ENCODE assay signal across 26 cellular contexts in the genomic region with DNA sequence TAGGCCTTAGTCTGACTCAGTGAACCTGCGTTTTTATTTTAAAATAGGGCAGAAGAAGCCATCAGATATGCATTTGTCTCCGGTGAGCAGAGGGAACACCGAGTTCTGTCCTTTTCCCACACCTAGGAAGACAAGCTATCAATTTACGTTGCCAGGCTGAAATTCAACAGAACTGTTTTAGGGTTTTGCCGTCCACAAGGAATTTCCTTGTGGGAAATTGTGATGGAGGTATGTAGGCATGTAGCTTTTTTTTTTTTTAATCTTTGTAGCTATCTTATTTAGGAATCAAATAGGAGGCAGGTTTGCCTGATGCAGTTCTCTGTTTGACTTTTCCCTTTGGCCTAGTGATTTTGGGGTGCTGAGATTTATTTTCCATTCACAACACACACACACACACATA.
DNase-seq lines count a peak whose midpoint lies in the region; ATAC-seq and TF ChIP-seq lines count a peak whose summit lies in the region.
"Had no signal": no experiment of that assay in that cellular context is flagged by ENCODE, and none has a peak within 500 bp of the region (broad histone marks: within the 10 kb centered on the region; RNA-seq: fewer than 3 reads in every experiment).

No MANE protein-coding gene starts in this region.

- in situ Hi-C loops in astrocyte of the spinal cord (cut with HindIII; ENCODE audit: low sequenced_read_pairs): no loop called here

- CTCF ChIA-PET in SK-N-SH (lab: Yijun Ruan, JAX): interaction anchor here (0.6 to 7.1 kb wide), 7 partner anchors 11 to 264 kb away, joined by 3 to 68 read pairs (median 3); no protein-coding TSS in a partner anchor
- CTCF ChIA-PET in activated CD8-positive, alpha-beta T cell treated with anti-CD3 and anti-CD28 coated beads, Interleukin-2, amount 10 ng/mL, durations not matched to agents 7 days and 5 days (lab: Charles Lee): interaction anchor here (1.7 kb wide), 1 partner anchor 60 kb away, joined by 5 read pairs; no protein-coding TSS in a partner anchor

- no peaks in the 10 kb centered on the region for H3K27me3 ChIP-seq in SK-N-SH (ENCODE audit: insufficient read depth)
- no peaks in the 10 kb centered on the region for H3K27me3 ChIP-seq in ascending aorta
- H3K27me3 ChIP-seq: adrenal gland, cardiac muscle cell, left lung, sigmoid colon had no signal

- TF ChIP-seq RAD21 in SK-N-SH (IDR thresholded peaks at IDR 0.05; ENCODE audit: low read length): no peak

- TF ChIP-seq CTCF in SK-N-SH (IDR thresholded peaks at IDR 0.05): no peak
- no peak for TF ChIP-seq CTCF in astrocyte of the spinal cord (IDR thresholded peaks at IDR 0.05; ENCODE audit: low read depth, low read length)
- no peak for TF ChIP-seq CTCF in fibroblast of villous mesenchyme (IDR thresholded peaks at IDR 0.05; ENCODE audit: insufficient read depth, low read depth, low read length)
- no peak for TF ChIP-seq CTCF in ascending aorta (IDR thresholded peaks at IDR 0.05)

- no peak overlapping the region for H3K4me3 ChIP-seq in SK-N-SH (ENCODE audit: low read depth in 2 of 2, low read length in 1 of 2)
- H3K4me3 ChIP-seq in astrocyte of the spinal cord (ENCODE audit: low read depth, low read length): no peak overlapping the region
- no peak overlapping the region for H3K4me3 ChIP-seq in fibroblast of villous mesenchyme (ENCODE audit: low read depth, low read length)
- no peak overlapping the region for H3K4me3 ChIP-seq in ascending aorta
- H3K4me3 ChIP-seq: adrenal gland, cardiac muscle cell, coronary artery, left lung, psoas muscle, sigmoid colon had no signal

- DNase-seq in SK-N-SH: no peak
- peak; percentile 57 for DNase-seq in astrocyte of the spinal cord (ENCODE audit: low read depth, low spot score)
- DNase-seq in fibroblast of villous mesenchyme (ENCODE audit: low read depth): peak; percentile 69
- no peak for DNase-seq in activated CD8-positive, alpha-beta T cell treated with anti-CD3 and anti-CD28 coated beads, Interleukin-2, amount 10 ng/mL, durations not matched to agents 7 days and 5 days
- DNase-seq in ascending aorta (ENCODE audit: low spot score in 2 of 2): no peak
- DNase-seq: activated B cell treated with CpG ODN at 0.5 μM for 24 hours; activated naive CD4-positive, alpha-beta T cell; activated T-cell treated with anti-CD3 and anti-CD28 coated beads, Interleukin-2, amount 50 U/mL, for 72 hours; effector memory CD4-positive, alpha-beta T cell; erythroblast; left lung; naive B cell; NCI-H1436 treated with DMSO at 0.1 percent for 48 hours; psoas muscle; SIG-M5; stimulated activated CD4-positive, alpha-beta T cell treated with anti-CD3 and anti-CD28 coated beads, Interleukin-4, amount 100 ng/mL, for 4 hours; stimulated activated naive B cell treated with anti-CD40 and anti-IgM and Interleukin-4, amounts not matched to agents 10 μg/mL and 1 μg/mL and 100 μg/mL, for 72 hours had no signal

- ATAC-seq in SK-N-SH treated with all-trans-retinoic acid at 6 μM for 48 hours (no peak), GM19463 (IDR thresholded peaks at IDR 0.05; ENCODE audit: unreplicated experiment) (no peak), GM19455 (IDR thresholded peaks at IDR 0.05; ENCODE audit: unreplicated experiment) (no peak)
- ATAC-seq in activated CD8-positive, alpha-beta T cell treated with anti-CD3 and anti-CD28 coated beads, Interleukin-2, amount 10 ng/mL, durations not matched to agents 7 days and 5 days: no peak
- ATAC-seq: activated T-cell treated with anti-CD3 and anti-CD28 coated beads, Interleukin-2, amount 50 U/mL, for 72 hours; psoas muscle; stimulated activated naive B cell treated with anti-CD40 and anti-IgM and Interleukin-4, amounts not matched to agents 10 μg/mL and 1 μg/mL and 100 μg/mL, for 72 hours had no signal

- no peak overlapping the region for H3K27ac Mint-ChIP-seq in activated CD8-positive, alpha-beta T cell treated with anti-CD3 and anti-CD28 coated beads, Interleukin-2, amount 10 ng/mL, durations not matched to agents 7 days and 5 days
- H3K27ac Mint-ChIP-seq: activated B cell treated with CpG ODN at 0.5 μM for 24 hours; activated T-cell treated with anti-CD3 and anti-CD28 coated beads, Interleukin-2, amount 50 U/mL, for 72 hours; naive B cell; stimulated activated naive B cell treated with anti-CD40 and anti-IgM and Interleukin-4, amounts not matched to agents 10 μg/mL and 1 μg/mL and 100 μg/mL, for 72 hours had no signal

- H3K4me2 ChIP-seq in SK-N-SH: no peak overlapping the region
- H3K4me2 ChIP-seq: KMS-11 had no signal

- peak overlapping the region in 1 of 2 experiments; percentile 28; a peak in 1 of 4 replicates for H3K27ac ChIP-seq in SK-N-SH (ENCODE audit: low read depth in 2 of 2, low read length in 1 of 2)
- H3K27ac ChIP-seq in ascending aorta: no peak overlapping the region
- H3K27ac ChIP-seq: 22Rv1, adrenal gland, cardiac muscle cell, KMS-11, left lung, psoas muscle, sigmoid colon had no signal

- H2AFZ ChIP-seq in SK-N-SH (ENCODE audit: low read depth): 0 out of 2 replicates have a peak overlapping the region, but pooled peaks have one; percentile 24

- no peak overlapping the region for H3K9ac ChIP-seq in SK-N-SH
- H3K9ac ChIP-seq: KMS-11 had no signal

- H3K4me1 ChIP-seq in SK-N-SH (ENCODE audit: control insufficient read depth in 1 of 2, insufficient read depth in 2 of 2, low read depth in 1 of 2, low read length in 1 of 2): peaks cover 3 to 12% of the 10 kb centered on the region in 2 experiments; a peak in 2 of 4 replicates
- H3K4me1 ChIP-seq in ascending aorta: peaks cover 0 to 14% of the 10 kb centered on the region in 2 donors
- H3K4me1 ChIP-seq: psoas muscle had no signal

- no peaks in the 10 kb centered on the region for H3K4me1 Mint-ChIP-seq in activated CD8-positive, alpha-beta T cell treated with anti-CD3 and anti-CD28 coated beads, Interleukin-2, amount 10 ng/mL, durations not matched to agents 7 days and 5 days (ENCODE audit: low read depth)

- no peaks in the 10 kb centered on the region for H3K36me3 Mint-ChIP-seq in activated CD8-positive, alpha-beta T cell treated with anti-CD3 and anti-CD28 coated beads, Interleukin-2, amount 10 ng/mL, durations not matched to agents 7 days and 5 days (ENCODE audit: low read depth)
- H3K36me3 Mint-ChIP-seq: naive B cell; stimulated activated naive B cell treated with anti-CD40 and anti-IgM and Interleukin-4, amounts not matched to agents 10 μg/mL and 1 μg/mL and 100 μg/mL, for 72 hours had no signal

- H4K20me1 ChIP-seq in SK-N-SH (ENCODE audit: insufficient read depth): no peaks in the 10 kb centered on the region

- TF ChIP-seq EP300 in SK-N-SH (IDR thresholded peaks at IDR 0.05; ENCODE audit: borderline replicate concordance in 1 of 2, low read depth in 1 of 2, low read length in 1 of 2): peak in 1 of 2 experiments; percentile 25; a peak in 1 of 4 replicates

- no peaks in the 10 kb centered on the region for H3K9me2 ChIP-seq in SK-N-SH

- peaks cover 6% of the 10 kb centered on the region for H3K27me3 Mint-ChIP-seq in activated CD8-positive, alpha-beta T cell treated with anti-CD3 and anti-CD28 coated beads, Interleukin-2, amount 10 ng/mL, durations not matched to agents 7 days and 5 days (ENCODE audit: low read depth)

- H3F3A ChIP-seq in SK-N-SH (replicated peaks; ENCODE audit: insufficient read depth): peaks cover 6% of the 10 kb centered on the region

- no peaks in the 10 kb centered on the region for H3K36me3 ChIP-seq in SK-N-SH (replicated peaks in 1 of 2; ENCODE audit: control insufficient read depth in 1 of 2, insufficient read depth in 2 of 2, low read length in 1 of 2)
- no peaks in the 10 kb centered on the region for H3K36me3 ChIP-seq in ascending aorta
- H3K36me3 ChIP-seq: adrenal gland, cardiac muscle cell, left lung, sigmoid colon had no signal

- WGBS in SK-N-SH (ENCODE audit: low lambda C conversion rate): 66% methylated on average over 5 of the region's 5 CpGs

- no peak overlapping the region for H3K4me3 Mint-ChIP-seq in activated CD8-positive, alpha-beta T cell treated with anti-CD3 and anti-CD28 coated beads, Interleukin-2, amount 10 ng/mL, durations not matched to agents 7 days and 5 days
- H3K4me3 Mint-ChIP-seq: activated B cell treated with CpG ODN at 0.5 μM for 24 hours; activated T-cell treated with anti-CD3 and anti-CD28 coated beads, Interleukin-2, amount 50 U/mL, for 72 hours; naive B cell; stimulated activated naive B cell treated with anti-CD40 and anti-IgM and Interleukin-4, amounts not matched to agents 10 μg/mL and 1 μg/mL and 100 μg/mL, for 72 hours had no signal

- H3K9me3 ChIP-seq in SK-N-SH: no peaks in the 10 kb centered on the region
- no peaks in the 10 kb centered on the region for H3K9me3 ChIP-seq in ascending aorta
- H3K9me3 ChIP-seq: adrenal gland, left lung, psoas muscle, sigmoid colon had no signal

- intact Hi-C loops in ascending aorta (cut with DNase I): loop anchor here (1.0 to 10.0 kb wide), 5 partner anchors 33 to 410 kb away; a partner anchor contains a TSS

- no peaks in the 10 kb centered on the region for H3K9me3 Mint-ChIP-seq in activated CD8-positive, alpha-beta T cell treated with anti-CD3 and anti-CD28 coated beads, Interleukin-2, amount 10 ng/mL, durations not matched to agents 7 days and 5 days (ENCODE audit: insufficient read depth)
- H3K9me3 Mint-ChIP-seq: activated B cell treated with CpG ODN at 0.5 μM for 24 hours; activated T-cell treated with anti-CD3 and anti-CD28 coated beads, Interleukin-2, amount 50 U/mL, for 72 hours; naive B cell; stimulated activated naive B cell treated with anti-CD40 and anti-IgM and Interleukin-4, amounts not matched to agents 10 μg/mL and 1 μg/mL and 100 μg/mL, for 72 hours had no signal

- H3K79me2 ChIP-seq in SK-N-SH (ENCODE audit: insufficient read depth): no peaks in the 10 kb centered on the region

- POLR2A ChIA-PET in SK-N-SH (lab: Yijun Ruan, JAX): no interaction called here
- POLR2A ChIA-PET in activated CD8-positive, alpha-beta T cell treated with anti-CD3 and anti-CD28 coated beads, Interleukin-2, amount 10 ng/mL, durations not matched to agents 7 days and 5 days (lab: Charles Lee): no interaction called here

TF ChIP-seq in SK-N-SH, 30 proteins besides CTCF, POLR2A, EP300 and RAD21 (continues in another document):
- 0 out of 2 replicates have a peak, but pooled peaks have one; percentile 7 for TF ChIP-seq JUND (IDR thresholded peaks at IDR 0.05)
- TF ChIP-seq TCF12 (IDR thresholded peaks at IDR 0.05): peak; percentile 74; the same call in 1 of the 2 replicates
- TF ChIP-seq MEF2A (IDR thresholded peaks at IDR 0.05; ENCODE audit: borderline replicate concordance, low read depth): no peak

Comparison
In these comparisons a context has a peak if more than half of its experiments do, and no peak if none do; other contexts are left out.
1. DNase-seq: peak in astrocyte of the spinal cord (single experiment) and fibroblast of villous mesenchyme (single experiment); none in SK-N-SH (single experiment), activated CD8-positive, alpha-beta T cell treated with anti-CD3 and anti-CD28 coated beads, Interleukin-2, amount 10 ng/mL, durations not matched to agents 7 days and 5 days (single experiment) and ascending aorta (0 of 2).